32 cellular contexts compared by ENCODE assay signal in genomic region chr4:30294295-30294694, GRCh38.
"Had no signal": no experiment of that assay in that cellular context is flagged by ENCODE, and none has a peak within 500 bp of the region (broad histone marks: within the 10 kb centered on the region; RNA-seq: fewer than 3 reads in every experiment).

No MANE protein-coding gene starts in this region.

- H3K36me3 Mint-ChIP-seq: activated CD8-positive, alpha-beta memory T cell treated with anti-CD3 and anti-CD28 coated beads, Interleukin-2, amount 10 ng/mL, durations not matched to agents 7 days and 5 days; activated naive CD4-positive, alpha-beta T cell treated with anti-CD3 and anti-CD28 coated beads, Interleukin-2, amount 10 ng/mL, durations not matched to agents 7 days and 5 days; activated naive CD4-positive, alpha-beta T cell treated with anti-CD3 and anti-CD28 coated beads, Interleukin-2, amount 50 U/mL, for 72 hours; activated naive CD8-positive, alpha-beta T cell treated with anti-CD3 and anti-CD28 coated beads for 36 hours had no signal

- H3K4me1 Mint-ChIP-seq: activated B cell treated with CpG ODN at 0.5 μM for 24 hours; activated CD4-positive, alpha-beta memory T cell treated with anti-CD3 and anti-CD28 coated beads, Interleukin-2, amount 10 ng/mL, durations not matched to agents 7 days and 5 days; activated CD4-positive, alpha-beta T cell treated with anti-CD3 and anti-CD28 coated beads, Interleukin-2, amount 10 ng/mL, durations not matched to agents 24 days and 14 days; activated CD8-positive, alpha-beta memory T cell treated with anti-CD3 and anti-CD28 coated beads, Interleukin-2, amount 10 ng/mL, durations not matched to agents 7 days and 5 days; activated naive CD4-positive, alpha-beta T cell treated with anti-CD3 and anti-CD28 coated beads, Interleukin-2, amount 10 ng/mL, durations not matched to agents 7 days and 5 days; activated naive CD8-positive, alpha-beta T cell treated with anti-CD3 and anti-CD28 coated beads for 36 hours had no signal

- DNase-seq: activated B cell treated with CpG ODN at 0.5 μM for 24 hours; activated CD4-positive, alpha-beta memory T cell treated with anti-CD3 and anti-CD28 coated beads, Interleukin-2, amount 10 ng/mL, durations not matched to agents 7 days and 5 days; activated CD4-positive, alpha-beta T cell treated with anti-CD3 and anti-CD28 coated beads for 4 hours; activated CD4-positive, alpha-beta T cell treated with anti-CD3 and anti-CD28 coated beads, Interleukin-2, amount 10 ng/mL, durations not matched to agents 24 days and 14 days; activated CD4-positive, alpha-beta T cell treated with anti-CD3 and anti-CD28 coated beads, Interleukin-2, amount 50 U/mL, for 48 hours; activated CD4-positive, CD25-positive, alpha-beta regulatory T cell treated with anti-CD3 and anti-CD28 coated beads, Interleukin-2, amount 50 U/mL, for 72 hours; activated CD8-positive, alpha-beta memory T cell treated with anti-CD3 and anti-CD28 coated beads for 24 hours; activated CD8-positive, alpha-beta memory T cell treated with anti-CD3 and anti-CD28 coated beads, Interleukin-2, amount 10 ng/mL, durations not matched to agents 7 days and 5 days; activated CD8-positive, alpha-beta memory T cell treated with anti-CD3 and anti-CD28 coated beads, Interleukin-2, amount 50 U/mL, for 48 hours; activated CD8-positive, alpha-beta T cell treated with anti-CD3 and anti-CD28 coated beads, Interleukin-2, amount 10 ng/mL, durations not matched to agents 7 days and 5 days; activated effector memory CD4-positive, alpha-beta T cell treated with Interleukin-2 at 50 U/mL for 16 hours; activated gamma-delta T cell; activated naive CD4-positive, alpha-beta T cell treated with anti-CD3 and anti-CD28 coated beads, Interleukin-2, amount 10 ng/mL, durations not matched to agents 7 days and 5 days; activated naive CD4-positive, alpha-beta T cell treated with Interleukin-2 at 50 U/mL for 16 hours; activated naive CD8-positive, alpha-beta T cell treated with anti-CD3 and anti-CD28 coated beads for 36 hours; activated T-cell treated with anti-CD3 and anti-CD28 coated beads, Interleukin-2, amount 50 U/mL, for 24 hours; activated T-cell treated with anti-CD3 and anti-CD28 coated beads, Interleukin-2, amount 50 U/mL, for 48 hours; adrenal gland; amniotic stem cell; aorta; body of pancreas; brain microvascular endothelial cell; central memory CD4-positive, alpha-beta T cell; T-helper 1 cell; T-helper 2 cell; T-helper 9 cell had no signal

- ATAC-seq: activated CD8-positive, alpha-beta memory T cell treated with anti-CD3 and anti-CD28 coated beads, Interleukin-2, amount 10 ng/mL, durations not matched to agents 7 days and 5 days; activated CD8-positive, alpha-beta T cell treated with anti-CD3 and anti-CD28 coated beads, Interleukin-2, amount 10 ng/mL, durations not matched to agents 7 days and 5 days; activated naive CD4-positive, alpha-beta T cell treated with anti-CD3 and anti-CD28 coated beads, Interleukin-2, amount 50 U/mL, for 72 hours; body of pancreas had no signal

- H3K4me3 Mint-ChIP-seq: activated B cell treated with CpG ODN at 0.5 μM for 24 hours; activated CD4-positive, alpha-beta memory T cell treated with anti-CD3 and anti-CD28 coated beads, Interleukin-2, amount 10 ng/mL, durations not matched to agents 7 days and 5 days; activated CD4-positive, alpha-beta T cell treated with anti-CD3 and anti-CD28 coated beads, Interleukin-2, amount 10 ng/mL, durations not matched to agents 24 days and 14 days; activated CD8-positive, alpha-beta memory T cell treated with anti-CD3 and anti-CD28 coated beads, Interleukin-2, amount 10 ng/mL, durations not matched to agents 7 days and 5 days; activated CD8-positive, alpha-beta T cell treated with anti-CD3 and anti-CD28 coated beads, Interleukin-2, amount 10 ng/mL, durations not matched to agents 7 days and 5 days; activated naive CD4-positive, alpha-beta T cell treated with anti-CD3 and anti-CD28 coated beads, Interleukin-2, amount 10 ng/mL, durations not matched to agents 7 days and 5 days; activated naive CD8-positive, alpha-beta T cell treated with anti-CD3 and anti-CD28 coated beads for 36 hours; activated T-cell treated with anti-CD3 and anti-CD28 coated beads, Interleukin-2, amount 50 U/mL, for 24 hours; T-helper 1 cell treated with Interleukin-12 subunit alpha and Interleukin-12 subunit beta and Interleukin-4 antibody, amounts not matched to agents 30 μg/mL and 1 μg/mL, for 36 hours; T-helper 2 cell treated with Interferon-gamma antibody and Interleukin-4, amounts not matched to agents 5 μg/mL and 100 μg/mL, for 36 hours had no signal

- H3K4me1 ChIP-seq: adrenal gland, body of pancreas, breast epithelium had no signal

- H3K4me3 ChIP-seq: adrenal gland, body of pancreas, breast epithelium had no signal

- H3K36me3 ChIP-seq: adrenal gland, brain microvascular endothelial cell, breast epithelium had no signal

- H3K27ac Mint-ChIP-seq: activated B cell treated with CpG ODN at 0.5 μM for 24 hours; activated CD4-positive, alpha-beta memory T cell treated with anti-CD3 and anti-CD28 coated beads, Interleukin-2, amount 10 ng/mL, durations not matched to agents 7 days and 5 days; activated CD4-positive, alpha-beta T cell treated with anti-CD3 and anti-CD28 coated beads, Interleukin-2, amount 10 ng/mL, durations not matched to agents 24 days and 14 days; activated CD8-positive, alpha-beta memory T cell treated with anti-CD3 and anti-CD28 coated beads, Interleukin-2, amount 10 ng/mL, durations not matched to agents 7 days and 5 days; activated CD8-positive, alpha-beta T cell treated with anti-CD3 and anti-CD28 coated beads, Interleukin-2, amount 10 ng/mL, durations not matched to agents 7 days and 5 days; activated naive CD4-positive, alpha-beta T cell treated with anti-CD3 and anti-CD28 coated beads, Interleukin-2, amount 10 ng/mL, durations not matched to agents 7 days and 5 days; activated naive CD4-positive, alpha-beta T cell treated with anti-CD3 and anti-CD28 coated beads, Interleukin-2, amount 50 U/mL, for 72 hours; activated naive CD8-positive, alpha-beta T cell treated with anti-CD3 and anti-CD28 coated beads for 36 hours; activated T-cell treated with anti-CD3 and anti-CD28 coated beads, Interleukin-2, amount 50 U/mL, for 24 hours; activated T-helper 2 cell treated with anti-CD3 and anti-CD28 coated beads, Interferon-gamma antibody, Interleukin-2, Interleukin-4, amounts not matched to agents 10 μg/mL and 5 μg/mL and 100 μg/mL, durations not matched to agents 14 hours and 24 hours and 36 hours; T-helper 1 cell treated with Interleukin-12 subunit alpha and Interleukin-12 subunit beta and Interleukin-4 antibody, amounts not matched to agents 30 μg/mL and 1 μg/mL, for 36 hours; T-helper 2 cell treated with Interferon-gamma antibody and Interleukin-4, amounts not matched to agents 5 μg/mL and 100 μg/mL, for 36 hours had no signal

- H3K27ac ChIP-seq: adrenal gland, body of pancreas, brain microvascular endothelial cell, breast epithelium, VCaP had no signal

- H3K27me3 Mint-ChIP-seq: activated B cell treated with CpG ODN at 0.5 μM for 24 hours; activated CD4-positive, alpha-beta memory T cell treated with anti-CD3 and anti-CD28 coated beads, Interleukin-2, amount 10 ng/mL, durations not matched to agents 7 days and 5 days; activated CD4-positive, alpha-beta T cell treated with anti-CD3 and anti-CD28 coated beads, Interleukin-2, amount 10 ng/mL, durations not matched to agents 24 days and 14 days; activated CD8-positive, alpha-beta memory T cell treated with anti-CD3 and anti-CD28 coated beads, Interleukin-2, amount 10 ng/mL, durations not matched to agents 7 days and 5 days; activated naive CD4-positive, alpha-beta T cell treated with anti-CD3 and anti-CD28 coated beads, Interleukin-2, amount 10 ng/mL, durations not matched to agents 7 days and 5 days; activated naive CD8-positive, alpha-beta T cell treated with anti-CD3 and anti-CD28 coated beads for 36 hours; activated T-cell treated with anti-CD3 and anti-CD28 coated beads, Interleukin-2, amount 50 U/mL, for 24 hours had no signal

- H3K9me3 ChIP-seq: adrenal gland, body of pancreas, breast epithelium had no signal

- H3K27me3 ChIP-seq: adrenal gland, body of pancreas, brain microvascular endothelial cell, breast epithelium had no signal
